ENCODE assay signal across 29 cellular contexts in the genomic region with DNA sequence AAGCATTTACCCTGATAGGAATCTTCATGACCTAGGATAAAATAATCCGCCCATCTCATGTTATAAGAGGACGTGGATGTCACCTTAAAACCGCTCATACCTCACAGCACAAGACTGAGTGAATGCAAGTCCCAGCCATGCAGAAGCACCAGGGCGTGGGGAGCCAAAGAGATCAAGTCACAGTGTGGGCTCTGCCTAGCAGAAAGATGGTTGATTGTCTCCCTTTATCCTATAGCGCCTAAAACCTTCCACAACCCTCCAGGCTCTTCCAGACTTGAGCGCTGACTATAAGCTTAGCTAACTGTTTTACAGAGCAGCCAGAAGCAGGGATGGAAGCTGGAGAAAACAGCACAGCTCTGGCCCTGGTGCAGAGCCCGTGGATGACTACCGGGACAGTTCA. TPM values are rescaled to one million over a fixed set of nuclear protein-coding genes. Genes with fewer than 3 reads are reported as not detected.
DNase-seq lines count a peak whose midpoint lies in the region; ATAC-seq and TF ChIP-seq lines count a peak whose summit lies in the region.
"Had no signal": no experiment of that assay in that cellular context is flagged by ENCODE, and none has a peak within 500 bp of the region (broad histone marks: within the 10 kb centered on the region; RNA-seq: fewer than 3 reads in every experiment).

No MANE protein-coding gene starts in this region.

- TF ChIP-seq RAD21 in SK-N-SH (IDR thresholded peaks at IDR 0.05; ENCODE audit: low read length): no peak

- peak overlapping the region; percentile 72 for H3K27ac ChIP-seq in left ventricle myocardium inferior (replicated peaks)
- peak overlapping the region in 2 of 10 donors; percentile 32 to 55 for H3K27ac ChIP-seq in heart right ventricle
- H3K27ac ChIP-seq in SK-N-SH (ENCODE audit: low read depth in 2 of 2, low read length in 1 of 2): no peak overlapping the region
- H3K27ac ChIP-seq: SJSA1, transverse colon had no signal

- no peaks in the 10 kb centered on the region for H3K9me2 ChIP-seq in SK-N-SH

- H3K27me3 Mint-ChIP-seq in T-helper 17 cell: peaks cover 46% of the 10 kb centered on the region

- no peak overlapping the region for H3K4me3 ChIP-seq in left ventricle myocardium inferior
- no peak overlapping the region for H3K4me3 ChIP-seq in heart right ventricle
- H3K4me3 ChIP-seq in lower leg skin (ENCODE audit: low read depth, poor library complexity, severe bottlenecking): no peak overlapping the region
- H3K4me3 ChIP-seq in SK-N-SH (ENCODE audit: low read depth in 2 of 2, low read length in 1 of 2): no peak overlapping the region
- H3K4me3 ChIP-seq: gastrocnemius medialis, SJSA1, transverse colon had no signal

- H3K4me1 ChIP-seq in left ventricle myocardium inferior (peaks cover 47% of the 10 kb centered on the region), heart right ventricle (peaks cover 0 to 40% (median 13%) of the 10 kb centered on the region in 9 donors), SK-N-SH (ENCODE audit: control insufficient read depth in 1 of 2, insufficient read depth in 2 of 2, low read depth in 1 of 2, low read length in 1 of 2) (peaks cover 5% of the 10 kb centered on the region in 2 experiments; a peak in 2 of 4 replicates)

- no peaks in the 10 kb centered on the region for H4K20me1 ChIP-seq in SK-N-SH (ENCODE audit: insufficient read depth)

- DNase-seq in left ventricle myocardium inferior (no peak), heart right ventricle (no peak), T-helper 17 cell (no peak), left kidney (ENCODE audit: low read depth, low spot score) (peak; percentile 23), hepatic stellate cell (ENCODE audit: low spot score) (no peak), lower leg skin (ENCODE audit: low spot score in 2 of 2) (no peak), SK-N-SH (no peak)
- DNase-seq: ACHN; activated CD4-positive, CD25-positive, alpha-beta regulatory T cell treated with anti-CD3 and anti-CD28 coated beads, Interleukin-2, amount 50 U/mL, for 72 hours; activated naive CD4-positive, alpha-beta T cell; activated T-cell treated with anti-CD3 and anti-CD28 coated beads for 4 hours; COR-L47; DMS79; gastrocnemius medialis; GDM1; HFFc6; hypothalamus; immature natural killer cell; IMR-90; left colon; NCI-H1048; NCI-H1694; NCI-H2171 treated with DMSO at 0.1 percent for 48 hours; NCI-H524 treated with DMSO at 0.1 percent for 48 hours; RPMI8226; T-cell; transverse colon had no signal

- peak overlapping the region; percentile 4 for H3K27ac Mint-ChIP-seq in T-helper 17 cell
- H3K27ac Mint-ChIP-seq: HFFc6, immature natural killer cell, T-cell had no signal

- peaks cover 6% of the 10 kb centered on the region for H3K4me1 Mint-ChIP-seq in T-helper 17 cell
- H3K4me1 Mint-ChIP-seq: immature natural killer cell had no signal

- H3K9ac ChIP-seq in SK-N-SH: no peak overlapping the region

- no peak overlapping the region for H3K4me3 Mint-ChIP-seq in T-helper 17 cell
- H3K4me3 Mint-ChIP-seq: HFFc6, immature natural killer cell, T-cell had no signal

- no peak overlapping the region for H3K4me2 ChIP-seq in SK-N-SH

- no peaks in the 10 kb centered on the region for H3K79me2 ChIP-seq in SK-N-SH (ENCODE audit: insufficient read depth)

- H3K27me3 ChIP-seq in left ventricle myocardium inferior (ENCODE audit: low read depth) (no peaks in the 10 kb centered on the region), heart right ventricle (no peaks in the 10 kb centered on the region), SK-N-SH (ENCODE audit: insufficient read depth) (no peaks in the 10 kb centered on the region)
- H3K27me3 ChIP-seq: gastrocnemius medialis, SJSA1 had no signal

- ATAC-seq in heart right ventricle (no peak), T-helper 17 cell (no peak)
- ATAC-seq: gastrocnemius medialis, left colon, T-cell had no signal

- no peak for TF ChIP-seq POLR2A in lower leg skin (IDR thresholded peaks at IDR 0.05)

- no peak overlapping the region for H2AFZ ChIP-seq in SK-N-SH (ENCODE audit: low read depth)

- 75 to 85% methylated on average over 8 of the region's 8 CpGs for WGBS in heart right ventricle, 2 donors
- 80% methylated on average over 8 of the region's 8 CpGs for WGBS in lower leg skin, 2 donors
- WGBS in SK-N-SH (ENCODE audit: low lambda C conversion rate): 73% methylated on average over 7 of the region's 8 CpGs

- H3F3A ChIP-seq in SK-N-SH (replicated peaks; ENCODE audit: insufficient read depth): no peaks in the 10 kb centered on the region

- POLR2A ChIA-PET in SK-N-SH (lab: Yijun Ruan, JAX): no interaction called here

- TF ChIP-seq EP300 in SK-N-SH (IDR thresholded peaks at IDR 0.05; ENCODE audit: borderline replicate concordance in 1 of 2, low read depth in 1 of 2, low read length in 1 of 2): no peak

- intact Hi-C loops in left ventricle myocardium inferior (cut with micrococcal nuclease) (no loop called here), heart right ventricle (cut with DNase I) (loop anchor here in 1 of 10 donors (5.0 kb wide), 1 partner anchor 126 kb away; no protein-coding TSS in a partner anchor), lower leg skin (cut with DNase I; ENCODE audit: low total_unique reads) (loop anchor here (5.0 kb wide), 1 partner anchor 306 kb away; no protein-coding TSS in a partner anchor)

- CTCF ChIA-PET in SK-N-SH (lab: Yijun Ruan, JAX): interaction anchor here (1.5 kb wide), 1 partner anchor 22 kb away, joined by 3 read pairs; no protein-coding TSS in a partner anchor

- peaks cover 3% of the 10 kb centered on the region for H3K36me3 Mint-ChIP-seq in T-helper 17 cell (ENCODE audit: low read depth)
- H3K36me3 Mint-ChIP-seq: brain, immature natural killer cell, T-cell had no signal

- no peaks in the 10 kb centered on the region for H3K36me3 ChIP-seq in left ventricle myocardium inferior
- no peaks in the 10 kb centered on the region for H3K36me3 ChIP-seq in heart right ventricle
- no peaks in the 10 kb centered on the region for H3K36me3 ChIP-seq in SK-N-SH (replicated peaks in 1 of 2; ENCODE audit: control insufficient read depth in 1 of 2, insufficient read depth in 2 of 2, low read length in 1 of 2)
- H3K36me3 ChIP-seq: gastrocnemius medialis, SJSA1, transverse colon had no signal

- no peaks in the 10 kb centered on the region for H3K9me3 ChIP-seq in left ventricle myocardium inferior (replicated peaks)
- H3K9me3 ChIP-seq in heart right ventricle: no peaks in the 10 kb centered on the region
- H3K9me3 ChIP-seq in T-helper 17 cell (ENCODE audit: control insufficient read depth, low read length, poor library complexity, severe bottlenecking): no peaks in the 10 kb centered on the region
- no peaks in the 10 kb centered on the region for H3K9me3 ChIP-seq in SK-N-SH
- H3K9me3 ChIP-seq: gastrocnemius medialis, SJSA1, transverse colon had no signal

- TF ChIP-seq CTCF in left ventricle myocardium inferior (IDR thresholded peaks at IDR 0.05; ENCODE audit: borderline replicate concordance) (no peak), heart right ventricle (IDR thresholded peaks at IDR 0.05) (no peak), lower leg skin (IDR thresholded peaks at IDR 0.05) (no peak), SK-N-SH (IDR thresholded peaks at IDR 0.05) (no peak)

TF ChIP-seq in SK-N-SH, 30 proteins besides CTCF, POLR2A, EP300 and RAD21:
- TF ChIP-seq YY1 (IDR thresholded peaks at IDR 0.05; ENCODE audit: low read depth): no peak
- no peak for TF ChIP-seq SMC3 (IDR thresholded peaks at IDR 0.05; ENCODE audit: low read depth, low read length)
- no peak for TF ChIP-seq FOSL2 (IDR thresholded peaks at IDR 0.05; ENCODE audit: borderline replicate concordance, low read depth)
- TF ChIP-seq ELF1 (IDR thresholded peaks at IDR 0.05): no peak
- no peak for TF ChIP-seq MXI1 (IDR thresholded peaks at IDR 0.05; ENCODE audit: low read depth, low read length)
- TF ChIP-seq PBX3 (IDR thresholded peaks at IDR 0.05): no peak
- TF ChIP-seq USF2 (IDR thresholded peaks at IDR 0.05; ENCODE audit: borderline replicate concordance, low read depth, low read length): no peak
TF ChIP-seq in SK-N-SH: peak in this region for 0.

RNA-seq across cellular contexts. Expression of gene ANKRD10, which starts 6.8 kb away (rescaled TPM):
- total RNA-seq in left ventricle myocardium inferior (45.9 TPM), heart right ventricle (10 to 100 TPM; 38.1 to 71.4 (median 49.0) TPM), T-helper 17 cell (100 to 1,000 TPM; 110 to 135 TPM), lower leg skin (10 to 100 TPM; 37.3 to 51.8 (median 46.9) TPM)
- polyA plus RNA-seq in heart right ventricle (100 to 1,000 TPM in 1 of 2 donors, 10 to 100 TPM in 1; 32.4 to 127 TPM), SK-N-SH (2012; rRNA removed) (53.2 and 77.8 TPM in 2 replicates)
- 20.7 and 22.2 TPM in 2 replicates for polyA plus RNA-seq in SK-N-SH (2012; cell fraction: cytosol; rRNA removed)
- polyA plus RNA-seq in SK-N-SH (2012; cell fraction: nucleus; rRNA removed): 274 and 444 TPM in 2 replicates
